ENCODE assay signal across 9 cellular contexts in the genomic region with DNA sequence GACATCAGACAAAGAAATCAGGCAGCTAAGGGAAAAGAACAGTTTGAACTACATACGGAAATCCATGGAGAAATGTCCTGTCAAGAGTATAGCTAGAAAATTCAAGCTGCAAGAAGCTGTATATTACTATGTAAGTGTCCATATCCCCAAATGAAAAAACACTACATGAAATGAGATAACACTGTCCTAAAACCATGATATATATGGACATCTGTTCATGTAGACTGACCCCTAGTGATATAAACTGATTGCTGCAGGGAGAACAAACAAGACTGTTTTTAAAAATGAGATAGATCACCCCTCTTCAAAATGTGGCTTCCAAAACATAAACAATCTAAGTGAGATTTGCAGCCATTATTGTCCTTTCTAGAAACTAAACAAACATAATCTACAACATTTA.
DNase-seq lines count a peak whose midpoint lies in the region; ATAC-seq and TF ChIP-seq lines count a peak whose summit lies in the region.
"Had no signal": no experiment of that assay in that cellular context is flagged by ENCODE, and none has a peak within 500 bp of the region (broad histone marks: within the 10 kb centered on the region; RNA-seq: fewer than 3 reads in every experiment).

No MANE protein-coding gene starts in this region.

- DNase-seq in ACHN (peak; percentile 19), GM23338 (ENCODE audit: low spot score) (peak; percentile 48), RWPE1 (ENCODE audit: low spot score) (peak; percentile 8), hepatocyte (ENCODE audit: low spot score) (peak; percentile 13)
- DNase-seq in activated naive CD8-positive, alpha-beta T cell treated with anti-CD3 and anti-CD28 coated beads for 36 hours, result no peak
- DNase-seq in activated CD4-positive, alpha-beta T cell treated with anti-CD3 and anti-CD28 coated beads for 48 hours, result no peak
- DNase-seq: T1000 had no signal

- POLR2A ChIA-PET in RWPE1 (lab: Yijun Ruan, JAX; ENCODE audit: low non-redundant PET), result no interaction called here

- CTCF ChIA-PET in RWPE1 (lab: Yijun Ruan, JAX), result interaction anchor here (0.6 kb wide), 1 partner anchor 50 kb away, joined by 3 read pairs; no protein-coding TSS in a partner anchor

- peaks cover 12% of the 10 kb centered on the region; the same call in 2 of the 3 replicates for H3K4me1 Mint-ChIP-seq in GM23338
- no peaks in the 10 kb centered on the region for H3K4me1 Mint-ChIP-seq in activated naive CD8-positive, alpha-beta T cell treated with anti-CD3 and anti-CD28 coated beads for 36 hours

- H3K4me1 ChIP-seq in GM23338 (ENCODE audit: insufficient read depth) (no peaks in the 10 kb centered on the region), hepatocyte (ENCODE audit: insufficient read depth) (no peaks in the 10 kb centered on the region)

- H3K4me3 Mint-ChIP-seq in GM23338, result no peak overlapping the region
- H3K4me3 Mint-ChIP-seq in activated naive CD8-positive, alpha-beta T cell treated with anti-CD3 and anti-CD28 coated beads for 36 hours, result no peak overlapping the region

- no peaks in the 10 kb centered on the region for H4K20me1 ChIP-seq in GM23338 (replicated peaks; ENCODE audit: insufficient read depth)
- no peaks in the 10 kb centered on the region for H4K20me1 ChIP-seq in hepatocyte (ENCODE audit: insufficient read depth, poor library complexity, severe bottlenecking)

- no peaks in the 10 kb centered on the region for H3K27me3 ChIP-seq in GM23338 (ENCODE audit: insufficient read depth)
- H3K27me3 ChIP-seq in hepatocyte, result no peaks in the 10 kb centered on the region

- no peaks in the 10 kb centered on the region for H3K9me3 ChIP-seq in hepatocyte (ENCODE audit: low read depth)

- no peak overlapping the region; the same call in 1 of the 2 replicates for H3K27ac Mint-ChIP-seq in GM23338
- no peak overlapping the region for H3K27ac Mint-ChIP-seq in activated naive CD8-positive, alpha-beta T cell treated with anti-CD3 and anti-CD28 coated beads for 36 hours

- H3K79me2 ChIP-seq in GM23338 (replicated peaks; ENCODE audit: insufficient read depth) (no peaks in the 10 kb centered on the region), hepatocyte (no peaks in the 10 kb centered on the region)

- H3K36me3 Mint-ChIP-seq in GM23338 (ENCODE audit: low read depth), result no peaks in the 10 kb centered on the region
- no peaks in the 10 kb centered on the region for H3K36me3 Mint-ChIP-seq in activated naive CD8-positive, alpha-beta T cell treated with anti-CD3 and anti-CD28 coated beads for 36 hours

- H3K9me3 Mint-ChIP-seq in GM23338, result no peaks in the 10 kb centered on the region
- H3K9me3 Mint-ChIP-seq in activated naive CD8-positive, alpha-beta T cell treated with anti-CD3 and anti-CD28 coated beads for 36 hours, result peaks cover 3% of the 10 kb centered on the region

- peak; percentile 54 to 81 for TF ChIP-seq CTCF in GM23338 (conservative IDR thresholded peaks at IDR 0.05; ENCODE audit: low read depth in 2 of 2)
- peak; percentile 59 for TF ChIP-seq CTCF in RWPE1 (conservative IDR thresholded peaks at IDR 0.05; ENCODE audit: low read depth)
- TF ChIP-seq CTCF in hepatocyte (IDR thresholded peaks at IDR 0.05; ENCODE audit: poor library complexity), result peak; percentile 60

- no peaks in the 10 kb centered on the region for H3F3A ChIP-seq in GM23338 (replicated peaks; ENCODE audit: low read depth)

- no peak for ATAC-seq in GM23338
- ATAC-seq in HG03521 (IDR thresholded peaks at IDR 0.05; ENCODE audit: unreplicated experiment), result no peak
- no peak for ATAC-seq in HG02798 (IDR thresholded peaks at IDR 0.05; ENCODE audit: poor library complexity, unreplicated experiment)

- H3K27me3 Mint-ChIP-seq in GM23338 (ENCODE audit: insufficient read depth, low read depth, poor library complexity), result no peaks in the 10 kb centered on the region
- no peaks in the 10 kb centered on the region for H3K27me3 Mint-ChIP-seq in activated naive CD8-positive, alpha-beta T cell treated with anti-CD3 and anti-CD28 coated beads for 36 hours

- no peaks in the 10 kb centered on the region for H3K9me2 ChIP-seq in GM23338 (ENCODE audit: insufficient read depth)
- no peaks in the 10 kb centered on the region for H3K9me2 ChIP-seq in hepatocyte (replicated peaks; ENCODE audit: insufficient read depth)

- H3K27ac ChIP-seq in GM23338 (ENCODE audit: low read depth) (no peak overlapping the region), RWPE1 (no peak overlapping the region), hepatocyte (no peak overlapping the region)

- WGBS in hepatocyte (ENCODE audit: low lambda C conversion rate, missing lambda C conversion rate), result 77% methylated on average over 1 of the region's 1 CpG

- H3K36me3 ChIP-seq in GM23338 (ENCODE audit: insufficient read depth), result no peaks in the 10 kb centered on the region
- H3K36me3 ChIP-seq in hepatocyte (replicated peaks; ENCODE audit: insufficient read depth, low read depth), result no peaks in the 10 kb centered on the region

- no peak overlapping the region for H3K4me2 ChIP-seq in GM23338
- no peak overlapping the region for H3K4me2 ChIP-seq in hepatocyte

- in situ Hi-C loops in ACHN (cut with HindIII; ENCODE audit: low pct_ligation_motif_present, low pct_unique_long_range_greater_than_20kb, low sequenced_read_pairs), result no loop called here

- no peak overlapping the region for H3K4me3 ChIP-seq in GM23338
- H3K4me3 ChIP-seq in hepatocyte, result no peak overlapping the region

- H2AFZ ChIP-seq in GM23338 (no peak overlapping the region), hepatocyte (no peak overlapping the region)

TF ChIP-seq in GM23338, 12 proteins besides CTCF, POLR2A, EP300 and RAD21 (continues in another document):
- TF ChIP-seq EZH2 (IDR thresholded peaks at IDR 0.05; ENCODE audit: low read depth, unreplicated experiment) (no peak), POLR2AphosphoS5 (IDR thresholded peaks at IDR 0.05; ENCODE audit: low read depth) (no peak), NANOG (IDR thresholded peaks at IDR 0.05; ENCODE audit: borderline replicate concordance) (no peak), CREB1 (CRISPR knock-in tag; IDR thresholded peaks at IDR 0.05; ENCODE audit: low read depth) (no peak), ZNF331 (CRISPR knock-in tag; IDR thresholded peaks at IDR 0.05; ENCODE audit: low read depth) (no peak), EZH2phosphoT487 (IDR thresholded peaks at IDR 0.05; ENCODE audit: unreplicated experiment) (no peak), STAT1 (IDR thresholded peaks at IDR 0.05; ENCODE audit: unreplicated experiment) (no peak)
- TF ChIP-seq, protein P1, sequence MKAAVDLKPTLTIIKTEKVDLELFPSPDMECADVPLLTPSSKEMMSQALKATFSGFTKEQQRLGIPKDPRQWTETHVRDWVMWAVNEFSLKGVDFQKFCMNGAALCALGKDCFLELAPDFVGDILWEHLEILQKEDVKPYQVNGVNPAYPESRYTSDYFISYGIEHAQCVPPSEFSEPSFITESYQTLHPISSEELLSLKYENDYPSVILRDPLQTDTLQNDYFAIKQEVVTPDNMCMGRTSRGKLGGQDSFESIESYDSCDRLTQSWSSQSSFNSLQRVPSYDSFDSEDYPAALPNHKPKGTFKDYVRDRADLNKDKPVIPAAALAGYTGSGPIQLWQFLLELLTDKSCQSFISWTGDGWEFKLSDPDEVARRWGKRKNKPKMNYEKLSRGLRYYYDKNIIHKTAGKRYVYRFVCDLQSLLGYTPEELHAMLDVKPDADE (IDR thresholded peaks at IDR 0.05), result no peak
- TF ChIP-seq, protein P2, sequence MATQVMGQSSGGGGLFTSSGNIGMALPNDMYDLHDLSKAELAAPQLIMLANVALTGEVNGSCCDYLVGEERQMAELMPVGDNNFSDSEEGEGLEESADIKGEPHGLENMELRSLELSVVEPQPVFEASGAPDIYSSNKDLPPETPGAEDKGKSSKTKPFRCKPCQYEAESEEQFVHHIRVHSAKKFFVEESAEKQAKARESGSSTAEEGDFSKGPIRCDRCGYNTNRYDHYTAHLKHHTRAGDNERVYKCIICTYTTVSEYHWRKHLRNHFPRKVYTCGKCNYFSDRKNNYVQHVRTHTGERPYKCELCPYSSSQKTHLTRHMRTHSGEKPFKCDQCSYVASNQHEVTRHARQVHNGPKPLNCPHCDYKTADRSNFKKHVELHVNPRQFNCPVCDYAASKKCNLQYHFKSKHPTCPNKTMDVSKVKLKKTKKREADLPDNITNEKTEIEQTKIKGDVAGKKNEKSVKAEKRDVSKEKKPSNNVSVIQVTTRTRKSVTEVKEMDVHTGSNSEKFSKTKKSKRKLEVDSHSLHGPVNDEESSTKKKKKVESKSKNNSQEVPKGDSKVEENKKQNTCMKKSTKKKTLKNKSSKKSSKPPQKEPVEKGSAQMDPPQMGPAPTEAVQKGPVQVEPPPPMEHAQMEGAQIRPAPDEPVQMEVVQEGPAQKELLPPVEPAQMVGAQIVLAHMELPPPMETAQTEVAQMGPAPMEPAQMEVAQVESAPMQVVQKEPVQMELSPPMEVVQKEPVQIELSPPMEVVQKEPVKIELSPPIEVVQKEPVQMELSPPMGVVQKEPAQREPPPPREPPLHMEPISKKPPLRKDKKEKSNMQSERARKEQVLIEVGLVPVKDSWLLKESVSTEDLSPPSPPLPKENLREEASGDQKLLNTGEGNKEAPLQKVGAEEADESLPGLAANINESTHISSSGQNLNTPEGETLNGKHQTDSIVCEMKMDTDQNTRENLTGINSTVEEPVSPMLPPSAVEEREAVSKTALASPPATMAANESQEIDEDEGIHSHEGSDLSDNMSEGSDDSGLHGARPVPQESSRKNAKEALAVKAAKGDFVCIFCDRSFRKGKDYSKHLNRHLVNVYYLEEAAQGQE (IDR thresholded peaks at IDR 0.05; ENCODE audit: unreplicated experiment), result no peak

Comparison
In these comparisons a context has a peak if more than half of its experiments do, and no peak if none do; other contexts are left out.
1. DNase-seq: peak in ACHN (single experiment), GM23338 (single experiment), RWPE1 (single experiment) and hepatocyte (single experiment); none in activated naive CD8-positive, alpha-beta T cell treated with anti-CD3 and anti-CD28 coated beads for 36 hours (single experiment) and activated CD4-positive, alpha-beta T cell treated with anti-CD3 and anti-CD28 coated beads for 48 hours (single experiment).
2. Peak in every context shown above with its lines, with median percentiles within 50 percentile points of each other: CTCF ChIP-seq.